ENCODE assay signal across 25 cellular contexts in the genomic region with DNA sequence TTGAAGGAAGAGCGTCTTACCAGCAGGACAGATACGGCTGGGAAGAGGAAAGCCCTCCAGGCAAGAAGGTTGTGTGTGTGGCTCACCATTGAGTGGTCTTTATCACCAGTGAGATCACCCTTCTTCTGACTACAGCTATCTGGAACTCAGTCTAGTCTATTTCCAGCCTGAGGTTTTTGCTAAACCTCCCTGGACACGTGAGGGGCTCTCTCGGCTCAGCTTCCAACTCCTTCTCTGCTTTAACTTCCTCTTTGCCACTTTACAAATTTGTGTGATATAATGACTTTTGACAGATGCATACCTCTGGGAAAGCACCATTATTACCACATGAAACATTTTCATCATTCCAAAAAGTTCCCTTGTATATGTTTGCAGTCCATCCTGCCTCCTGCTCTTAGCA. TPM values are rescaled to one million over a fixed set of nuclear protein-coding genes. Genes with fewer than 3 reads are reported as not detected.
DNase-seq lines count a peak whose midpoint lies in the region; ATAC-seq and TF ChIP-seq lines count a peak whose summit lies in the region.
"Had no signal": no experiment of that assay in that cellular context is flagged by ENCODE, and none has a peak within 500 bp of the region (broad histone marks: within the 10 kb centered on the region; RNA-seq: fewer than 3 reads in every experiment).

No MANE protein-coding gene starts in this region.

- no peak overlapping the region for H3K9ac ChIP-seq in GM23248

- H3K79me2 ChIP-seq in GM23248 (ENCODE audit: insufficient read depth) = no peaks in the 10 kb centered on the region

- H3K4me3 Mint-ChIP-seq in stimulated activated memory B cell treated with anti-CD40 and anti-IgM and Interleukin-4, amounts not matched to agents 10 μg/mL and 1 μg/mL and 100 μg/mL, for 72 hours = no peak overlapping the region
- H3K4me3 Mint-ChIP-seq: activated naive CD8-positive, alpha-beta T cell treated with anti-CD3 and anti-CD28 coated beads, Interleukin-2, amount 50 U/mL, for 24 hours; activated T-helper 1 cell treated with anti-CD3 and anti-CD28 coated beads, Interleukin-12 subunit alpha, Interleukin-12 subunit beta, Interleukin-2, Interleukin-4 antibody, amounts not matched to agents 30 ng/mL and 10 ng/mL and 1 ng/mL, durations not matched to agents 14 hours and 24 hours and 36 hours; CD14-positive monocyte; memory B cell; natural killer cell had no signal

- H3K9me2 ChIP-seq in GM23248 (ENCODE audit: insufficient read depth) = no peaks in the 10 kb centered on the region

- no peak overlapping the region for H3K4me2 ChIP-seq in GM23248 (ENCODE audit: unreplicated experiment)

- H2AFZ ChIP-seq in GM23248 = no peak overlapping the region

- H3K9me3 Mint-ChIP-seq in stimulated activated memory B cell treated with anti-CD40 and anti-IgM and Interleukin-4, amounts not matched to agents 10 μg/mL and 1 μg/mL and 100 μg/mL, for 72 hours = no peaks in the 10 kb centered on the region
- H3K9me3 Mint-ChIP-seq: activated naive CD8-positive, alpha-beta T cell treated with anti-CD3 and anti-CD28 coated beads, Interleukin-2, amount 50 U/mL, for 24 hours; activated T-helper 1 cell treated with anti-CD3 and anti-CD28 coated beads, Interleukin-12 subunit alpha, Interleukin-12 subunit beta, Interleukin-2, Interleukin-4 antibody, amounts not matched to agents 30 ng/mL and 10 ng/mL and 1 ng/mL, durations not matched to agents 14 hours and 24 hours and 36 hours; memory B cell; natural killer cell had no signal

- no peaks in the 10 kb centered on the region for H3K36me3 ChIP-seq in GM23248 (ENCODE audit: low read depth)
- no peaks in the 10 kb centered on the region for H3K36me3 ChIP-seq in upper lobe of left lung
- H3K36me3 ChIP-seq: esophagus squamous epithelium, heart left ventricle, tibial artery had no signal

- TF ChIP-seq CTCF in upper lobe of left lung (IDR thresholded peaks at IDR 0.05) = no peak

- peak; percentile 64 for ATAC-seq in stimulated activated memory B cell treated with anti-CD40 and anti-IgM and Interleukin-4, amounts not matched to agents 10 μg/mL and 1 μg/mL and 100 μg/mL, for 72 hours
- no peak for ATAC-seq in upper lobe of left lung (ENCODE audit: low FRiP score in 2 of 2)
- ATAC-seq: activated naive CD8-positive, alpha-beta T cell treated with anti-CD3 and anti-CD28 coated beads, Interleukin-2, amount 50 U/mL, for 24 hours; HCT116; heart left ventricle; natural killer cell; PC-3 had no signal

- H3K27me3 ChIP-seq in GM23248 (replicated peaks; ENCODE audit: insufficient read depth) (peaks cover 8% of the 10 kb centered on the region; the same call in 1 of the 2 replicates), upper lobe of left lung (no peaks in the 10 kb centered on the region)
- H3K27me3 ChIP-seq: tibial artery had no signal

- no peaks in the 10 kb centered on the region for H3K36me3 Mint-ChIP-seq in stimulated activated memory B cell treated with anti-CD40 and anti-IgM and Interleukin-4, amounts not matched to agents 10 μg/mL and 1 μg/mL and 100 μg/mL, for 72 hours
- H3K36me3 Mint-ChIP-seq: CD14-positive monocyte, memory B cell, natural killer cell had no signal

- peaks cover 68% of the 10 kb centered on the region for H3K27me3 Mint-ChIP-seq in stimulated activated memory B cell treated with anti-CD40 and anti-IgM and Interleukin-4, amounts not matched to agents 10 μg/mL and 1 μg/mL and 100 μg/mL, for 72 hours

- H3K27ac ChIP-seq in GM23248 (no peak overlapping the region), upper lobe of left lung (no peak overlapping the region)
- H3K27ac ChIP-seq: esophagus squamous epithelium, heart left ventricle, tibial artery, VCaP had no signal

- no peaks in the 10 kb centered on the region for H3K4me1 Mint-ChIP-seq in stimulated activated memory B cell treated with anti-CD40 and anti-IgM and Interleukin-4, amounts not matched to agents 10 μg/mL and 1 μg/mL and 100 μg/mL, for 72 hours
- H3K4me1 Mint-ChIP-seq: activated naive CD8-positive, alpha-beta T cell treated with anti-CD3 and anti-CD28 coated beads, Interleukin-2, amount 50 U/mL, for 24 hours; CD14-positive monocyte; memory B cell; natural killer cell had no signal

- H3K27ac Mint-ChIP-seq in stimulated activated memory B cell treated with anti-CD40 and anti-IgM and Interleukin-4, amounts not matched to agents 10 μg/mL and 1 μg/mL and 100 μg/mL, for 72 hours = no peak overlapping the region
- H3K27ac Mint-ChIP-seq: activated naive CD8-positive, alpha-beta T cell treated with anti-CD3 and anti-CD28 coated beads, Interleukin-2, amount 50 U/mL, for 24 hours; activated T-helper 1 cell treated with anti-CD3 and anti-CD28 coated beads, Interleukin-12 subunit alpha, Interleukin-12 subunit beta, Interleukin-2, Interleukin-4 antibody, amounts not matched to agents 30 ng/mL and 10 ng/mL and 1 ng/mL, durations not matched to agents 14 hours and 24 hours and 36 hours; CD14-positive monocyte; memory B cell; natural killer cell had no signal

- H3K4me1 ChIP-seq in GM23248 (ENCODE audit: insufficient read depth) (no peaks in the 10 kb centered on the region), upper lobe of left lung (no peaks in the 10 kb centered on the region)
- H3K4me1 ChIP-seq: esophagus squamous epithelium had no signal

- WGBS in GM23248 (ENCODE audit: low coverage in 1 of 2, low lambda C conversion rate in 2 of 2, missing lambda C conversion rate in 2 of 2), 2 experiments = 27 to 46% methylated on average over 4 of the region's 4 CpGs
- 40 to 41% methylated on average over 4 of the region's 4 CpGs for WGBS in upper lobe of left lung, 2 donors

- DNase-seq in GM23248 (peak; percentile 45), NOMO-1 treated with DMSO at 0.1 percent for 48 hours (lab: John Stamatoyannopoulos, UW; ENCODE audit: unreplicated experiment) (peak; percentile 9), amniotic epithelial cell (ENCODE audit: low read depth) (peak; percentile 2), upper lobe of left lung (no peak), HUDEP-2 (lab: John Stamatoyannopoulos, UW; ENCODE audit: unreplicated experiment in 76 of 76) (no peak)
- no peak for DNase-seq in activated CD4-positive, alpha-beta T cell treated with anti-CD3 and anti-CD28 coated beads for 48 hours
- DNase-seq: activated naive CD8-positive, alpha-beta T cell treated with anti-CD3 and anti-CD28 coated beads, Interleukin-2, amount 50 U/mL, for 24 hours; caudate nucleus; esophagus squamous epithelium; heart left ventricle; kidney; natural killer cell; NCI-H187 treated with DMSO at 0.1 percent for 48 hours; NCI-H510A treated with DMSO at 0.1 percent for 48 hours; PC-3; SW 1271; tibial artery had no signal

- H3F3A ChIP-seq in GM23248 (ENCODE audit: insufficient read depth) = no peaks in the 10 kb centered on the region

- in situ Hi-C loops in GM23248 (cut with MboI) = no loop called here

- H4K20me1 ChIP-seq in GM23248 (ENCODE audit: insufficient read depth) = no peaks in the 10 kb centered on the region

- TF ChIP-seq EP300 in upper lobe of left lung (IDR thresholded peaks at IDR 0.05) = no peak

- H3K9me3 ChIP-seq in GM23248 (ENCODE audit: low read depth) = no peaks in the 10 kb centered on the region
- no peaks in the 10 kb centered on the region for H3K9me3 ChIP-seq in upper lobe of left lung
- H3K9me3 ChIP-seq: esophagus squamous epithelium, heart left ventricle, tibial artery had no signal

- TF ChIP-seq POLR2A in upper lobe of left lung (IDR thresholded peaks at IDR 0.05) = no peak

- H3K4me3 ChIP-seq in GM23248 (no peak overlapping the region), upper lobe of left lung (no peak overlapping the region)
- H3K4me3 ChIP-seq: esophagus squamous epithelium, heart left ventricle, tibial artery had no signal

RNA-seq across cellular contexts. Expression of a gene that starts 15.3 kb away (rescaled TPM):
- total RNA-seq in GM23248 (2014; rRNA removed; shearing (Covaris generic)) = not detected in 2 replicates
- polyA plus RNA-seq in GM23248 (2016; fragmentation: Nextera tagmentation; extraction: Ambion mirVana) = not detected in 2 replicates
- not detected for total RNA-seq in upper lobe of left lung
- total RNA-seq: activated T-helper 1 cell treated with anti-CD3 and anti-CD28 coated beads, Interleukin-12 subunit alpha, Interleukin-12 subunit beta, Interleukin-2, Interleukin-4 antibody, amounts not matched to agents 30 ng/mL and 10 ng/mL and 1 ng/mL, durations not matched to agents 14 hours and 24 hours and 36 hours; HT-29; natural killer cell; PC-3; posterior vena cava had no signal
- polyA plus RNA-seq: CD14-positive monocyte had no signal

RNA-seq across cellular contexts. Expression of a gene that starts 26.0 kb away (rescaled TPM):
- 4.0 and 16.1 TPM in 2 replicates for total RNA-seq in GM23248 (2014; rRNA removed; shearing (Covaris generic))
- 0.98 and 1.4 TPM in 2 replicates for polyA plus RNA-seq in GM23248 (2016; fragmentation: Nextera tagmentation; extraction: Ambion mirVana)
- 10 to 100 TPM; 17.3 to 25.1 (median 21.7) TPM for total RNA-seq in upper lobe of left lung
- polyA plus RNA-seq: CD14-positive monocyte had no signal

RNA-seq across cellular contexts. Expression of a gene that starts 46.2 kb away (rescaled TPM):
- 39.0 and 49.3 TPM in 2 replicates for total RNA-seq in GM23248 (2014; rRNA removed; shearing (Covaris generic))
- polyA plus RNA-seq in GM23248 (2016; fragmentation: Nextera tagmentation; extraction: Ambion mirVana) = 18.2 and 23.2 TPM in 2 replicates
- 100 to 1,000 TPM in 1 of 6 donors, 10 to 100 TPM in 5; 23.3 to 149 (median 42.5) TPM for total RNA-seq in upper lobe of left lung

Comparison
In these comparisons a context has a peak if more than half of its experiments do, and no peak if none do; other contexts are left out.
1. DNase-seq: peak in GM23248 (single experiment), NOMO-1 treated with DMSO at 0.1 percent for 48 hours (single experiment) and amniotic epithelial cell (single experiment); none in activated CD4-positive, alpha-beta T cell treated with anti-CD3 and anti-CD28 coated beads for 48 hours (single experiment), upper lobe of left lung (0 of 2) and HUDEP-2 (0 of 76).